Comparison of ENCODE assay signal across 8 cellular contexts in genomic region chr14:71591929-71592328, GRCh38.
DNase-seq lines count a peak whose midpoint lies in the region; ATAC-seq, FAIRE-seq and TF ChIP-seq lines count a peak whose summit lies in the region.

No MANE protein-coding gene starts in this region.

- H3K27ac ChIP-seq in dorsolateral prefrontal cortex (peak overlapping the region in 1 of 59 donors; percentile 1), HepG2 (ENCODE audit: extremely low read length, insufficient read depth, low read length) (no peak overlapping the region)

- H3K27me3 ChIP-seq in dorsolateral prefrontal cortex (no peaks in the 10 kb centered on the region), HepG2 (ENCODE audit: control insufficient read depth in 1 of 2, insufficient read depth in 2 of 2, low read length in 2 of 2) (no peaks in the 10 kb centered on the region)

- peaks cover 14% of the 10 kb centered on the region for H3K4me1 ChIP-seq in HepG2 (ENCODE audit: insufficient read depth, low read length)

- H3K36me3 ChIP-seq in HepG2 (replicated peaks in 1 of 2; ENCODE audit: control insufficient read depth in 1 of 2, insufficient read depth in 2 of 2, low read length in 2 of 2), result 0 out of 5 replicates have a peak, but pooled peaks cover 0 to 7% of the 10 kb centered on the region in 2 experiments

- no peaks in the 10 kb centered on the region for H3K79me2 ChIP-seq in HepG2 (ENCODE audit: insufficient read depth, low read length)

- peak; percentile 82 for ATAC-seq in activated CD8-positive, alpha-beta T cell treated with anti-CD3 and anti-CD28 coated beads, Interleukin-2, amount 10 ng/mL, durations not matched to agents 7 days and 5 days
- ATAC-seq in GM18498 (IDR thresholded peaks at IDR 0.05; ENCODE audit: unreplicated experiment), result no peak
- no peak for ATAC-seq in HepG2

- H3K4me1 Mint-ChIP-seq in activated CD8-positive, alpha-beta T cell treated with anti-CD3 and anti-CD28 coated beads, Interleukin-2, amount 10 ng/mL, durations not matched to agents 7 days and 5 days (ENCODE audit: low read depth), result peaks cover 72% of the 10 kb centered on the region
- H3K4me1 Mint-ChIP-seq in mesothelial cell of epicardium, result peaks cover 23% of the 10 kb centered on the region

- H4K20me1 ChIP-seq in HepG2 (ENCODE audit: insufficient read depth, low read length), result no peaks in the 10 kb centered on the region

- no TSS peak for BruUV-seq in HepG2 (replicated peaks; lab: Mats Ljungman, UMichigan)

- intact Hi-C loops in dorsolateral prefrontal cortex (cut with DNase I) (loop anchor here in 1 of 2 donors (5.0 kb wide), 1 partner anchor 270 kb away; the partner anchor contains the start of gene SIPA1L1), HepG2 (cut with micrococcal nuclease; ENCODE audit: unreplicated experiment) (no loop called here)

- no peak for TF ChIP-seq RAD21 in HepG2 (CRISPR knock-in tag; IDR thresholded peaks at IDR 0.05)

- no peak for FAIRE-seq in HepG2 (lab: Jason Lieb, UNC)

- peaks cover 27% of the 10 kb centered on the region for H3K36me3 Mint-ChIP-seq in activated CD8-positive, alpha-beta T cell treated with anti-CD3 and anti-CD28 coated beads, Interleukin-2, amount 10 ng/mL, durations not matched to agents 7 days and 5 days (ENCODE audit: low read depth)
- no peaks in the 10 kb centered on the region for H3K36me3 Mint-ChIP-seq in mesothelial cell of epicardium

- H3K4me3 ChIP-seq in dorsolateral prefrontal cortex (peak overlapping the region in 29 of 59 donors; percentile 1 to 65 (median 28)), HepG2 (replicated peaks in 1 of 3; ENCODE audit: insufficient read depth in 1 of 3, low read depth in 2 of 3, low read length in 3 of 3) (no peak overlapping the region)

- H3K4me2 ChIP-seq in HepG2 (ENCODE audit: low read depth, low read length), result no peak overlapping the region

- DNase-seq in GDM1 (lab: John Stamatoyannopoulos, UW) (peak; percentile 17), LHCN-M2 (ENCODE audit: low read depth) (peak; percentile 89), mesothelial cell of epicardium (ENCODE audit: low spot score in 2 of 2, unreplicated experiment in 2 of 2) (no peak), dorsolateral prefrontal cortex (no peak), HepG2 (ENCODE audit: low spot score) (no peak)
- peak; percentile 39 for DNase-seq in activated CD8-positive, alpha-beta T cell treated with anti-CD3 and anti-CD28 coated beads, Interleukin-2, amount 10 ng/mL, durations not matched to agents 7 days and 5 days
- DNase-seq in stimulated activated naive CD4-positive, alpha-beta T cell (lab: John Stamatoyannopoulos, UW), result no peak

- no peak overlapping the region for H2AFZ ChIP-seq in HepG2 (ENCODE audit: low read length)

- TF ChIP-seq EP300 in HepG2 (IDR thresholded peaks at IDR 0.05; ENCODE audit: low read depth in 2 of 2, low read length in 2 of 2), result no peak
- no peak for TF ChIP-seq EP300 in HepG2 (CRISPR knock-in tag; IDR thresholded peaks at IDR 0.05; ENCODE audit: borderline replicate concordance)

- CTCF ChIA-PET in activated CD8-positive, alpha-beta T cell treated with anti-CD3 and anti-CD28 coated beads, Interleukin-2, amount 10 ng/mL, durations not matched to agents 7 days and 5 days (lab: Charles Lee), result interaction anchor here (0.9 to 1.9 kb wide), 6 partner anchors 9 to 270 kb away, joined by 3 to 8 read pairs (median 3); no protein-coding TSS in a partner anchor
- CTCF ChIA-PET in HepG2 (lab: Yijun Ruan, JAX; ENCODE audit: low intra/inter-chr PET ratio, low total read pairs), result no interaction called here

- TF ChIP-seq CTCF in mesothelial cell of epicardium (IDR thresholded peaks at IDR 0.05; ENCODE audit: unreplicated experiment) (no peak), dorsolateral prefrontal cortex (IDR thresholded peaks at IDR 0.05 in 54 of 56, conservative IDR thresholded peaks at IDR 0.05 in 2 of 56; ENCODE audit: low read depth in 1 of 56, partially characterized antibody in 56 of 56) (no peak), HepG2 (CRISPR knock-in tag; IDR thresholded peaks at IDR 0.05) (no peak)

- in situ Hi-C loops in HepG2 (cut with HindIII; ENCODE audit: extremely low pct_ligation_motif_present, low pct_unique_long_range_greater_than_20kb), result no loop called here

- no peaks in the 10 kb centered on the region for H3K27me3 Mint-ChIP-seq in activated CD8-positive, alpha-beta T cell treated with anti-CD3 and anti-CD28 coated beads, Interleukin-2, amount 10 ng/mL, durations not matched to agents 7 days and 5 days (ENCODE audit: low read depth)
- H3K27me3 Mint-ChIP-seq in mesothelial cell of epicardium (ENCODE audit: low read depth), result no peaks in the 10 kb centered on the region

- no peak overlapping the region for H3K9ac ChIP-seq in HepG2 (ENCODE audit: insufficient read depth, low read depth, low read length)

- H3K9me3 Mint-ChIP-seq in activated CD8-positive, alpha-beta T cell treated with anti-CD3 and anti-CD28 coated beads, Interleukin-2, amount 10 ng/mL, durations not matched to agents 7 days and 5 days (ENCODE audit: insufficient read depth), result no peaks in the 10 kb centered on the region
- no peaks in the 10 kb centered on the region for H3K9me3 Mint-ChIP-seq in mesothelial cell of epicardium

- TF ChIP-seq POLR2A in HepG2 (IDR thresholded peaks at IDR 0.05; ENCODE audit: insufficient read depth in 1 of 2, low read depth in 2 of 2, low read length in 2 of 2), result no peak

- H3K27ac Mint-ChIP-seq in activated CD8-positive, alpha-beta T cell treated with anti-CD3 and anti-CD28 coated beads, Interleukin-2, amount 10 ng/mL, durations not matched to agents 7 days and 5 days, result peak overlapping the region; percentile 79
- peak overlapping the region; percentile 26 for H3K27ac Mint-ChIP-seq in mesothelial cell of epicardium

- POLR2A ChIA-PET in activated CD8-positive, alpha-beta T cell treated with anti-CD3 and anti-CD28 coated beads, Interleukin-2, amount 10 ng/mL, durations not matched to agents 7 days and 5 days (lab: Charles Lee), result interaction anchor here (0.6 to 1.2 kb wide), 3 partner anchors 37 to 271 kb away, joined by 3 read pairs; no protein-coding TSS in a partner anchor
- POLR2A ChIA-PET in HepG2 (lab: Yijun Ruan, JAX), result no interaction called here

- no peak overlapping the region for H3K4me3 Mint-ChIP-seq in activated CD8-positive, alpha-beta T cell treated with anti-CD3 and anti-CD28 coated beads, Interleukin-2, amount 10 ng/mL, durations not matched to agents 7 days and 5 days
- no peak overlapping the region for H3K4me3 Mint-ChIP-seq in mesothelial cell of epicardium

- 82% methylated on average over 1 of the region's 1 CpG for WGBS in HepG2 (ENCODE audit: low lambda C conversion rate)

- H3K9me3 ChIP-seq in HepG2 (ENCODE audit: low read length), result no peaks in the 10 kb centered on the region

TF ChIP-seq in HepG2, 621 proteins besides CTCF, POLR2A, EP300 and RAD21 (continues in another document):
- TF ChIP-seq LCORL (IDR thresholded peaks at IDR 0.05) (no peak), LCORL (CRISPR knock-in tag; IDR thresholded peaks at IDR 0.05) (no peak), ZNF598 (CRISPR knock-in tag; IDR thresholded peaks at IDR 0.05; ENCODE audit: borderline replicate concordance) (no peak), ATF7 (IDR thresholded peaks at IDR 0.05) (no peak), ATF7 (CRISPR knock-in tag; IDR thresholded peaks at IDR 0.05) (no peak), FOXJ3 (CRISPR knock-in tag; IDR thresholded peaks at IDR 0.05; ENCODE audit: borderline replicate concordance) (no peak), HNRNPH1 (optimal IDR thresholded peaks at IDR 0.05; ENCODE audit: low read depth, low read length) (no peak), FOXM1 (CRISPR knock-in tag; IDR thresholded peaks at IDR 0.05) (no peak), ELF4 (CRISPR knock-in tag; IDR thresholded peaks at IDR 0.05; ENCODE audit: borderline replicate concordance) (no peak), FOXA1 (IDR thresholded peaks at IDR 0.05) (no peak), FOXA1 (CRISPR knock-in tag; IDR thresholded peaks at IDR 0.05) (no peak), GTF2F1 (IDR thresholded peaks at IDR 0.05; ENCODE audit: low read length) (no peak), ZNF7 (CRISPR knock-in tag; IDR thresholded peaks at IDR 0.05) (no peak), ZNF562 (CRISPR knock-in tag; IDR thresholded peaks at IDR 0.05; ENCODE audit: borderline replicate concordance) (no peak), MTF1 (CRISPR knock-in tag; IDR thresholded peaks at IDR 0.05) (no peak), ZNF629 (CRISPR knock-in tag; conservative IDR thresholded peaks at IDR 0.05) (no peak), ZNF17 (CRISPR knock-in tag; IDR thresholded peaks at IDR 0.05) (no peak), RNF219 (CRISPR knock-in tag; IDR thresholded peaks at IDR 0.05) (no peak)

Comparison
In these comparisons a context has a peak if more than half of its experiments do, and no peak if none do; other contexts are left out.
1. DNase-seq: peak in GDM1 (single experiment), LHCN-M2 (single experiment) and activated CD8-positive, alpha-beta T cell treated with anti-CD3 and anti-CD28 coated beads, Interleukin-2, amount 10 ng/mL, durations not matched to agents 7 days and 5 days (single experiment); none in mesothelial cell of epicardium (0 of 2), dorsolateral prefrontal cortex (0 of 10), HepG2 (single experiment) and stimulated activated naive CD4-positive, alpha-beta T cell (0 of 6).